In the genomic region with DNA sequence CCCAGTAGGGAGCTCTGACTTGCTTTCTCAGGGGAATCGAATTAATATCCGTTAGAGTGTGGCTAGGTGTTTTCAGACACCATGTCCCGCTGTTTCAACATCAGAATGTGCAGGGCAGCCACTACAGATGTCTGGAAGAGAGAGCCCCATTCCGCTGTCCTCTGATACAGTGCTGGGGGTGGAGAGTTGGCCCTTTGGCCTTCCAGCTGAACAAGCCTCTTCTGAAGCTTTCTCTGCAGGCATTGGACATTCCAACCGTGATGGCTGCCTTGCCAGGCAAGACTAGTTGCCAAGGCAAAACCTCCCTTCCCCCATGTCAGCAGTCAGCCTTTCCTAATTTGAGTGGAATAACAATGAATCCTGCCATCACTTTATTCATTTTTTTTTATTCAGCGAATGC, we compare ENCODE assay signal across 9 cellular contexts. TPM values are rescaled to one million over a fixed set of nuclear protein-coding genes. Genes with fewer than 3 reads are reported as not detected.
DNase-seq lines count a peak whose midpoint lies in the region; ATAC-seq and TF ChIP-seq lines count a peak whose summit lies in the region.
"Had no signal": no experiment of that assay in that cellular context is flagged by ENCODE, and none has a peak within 500 bp of the region (broad histone marks: within the 10 kb centered on the region; RNA-seq: fewer than 3 reads in every experiment).

No MANE protein-coding gene starts in this region.

- intact Hi-C loops in activated CD4-positive, alpha-beta T cell treated with anti-CD3 and anti-CD28 coated beads for 36 hours (cut with DNase I, micrococcal nuclease) = loop anchor here (5.0 to 10.0 kb wide), 6 partner anchors 82 to 1890 kb away; a partner anchor contains a TSS
- intact Hi-C loops in activated B cell treated with CpG ODN at 0.5 μM for 24 hours (cut with micrococcal nuclease) = loop anchor here (5.0 kb wide), 2 partner anchors 137 to 1207 kb away; a partner anchor contains a TSS

- H3K4me3 Mint-ChIP-seq in activated CD4-positive, alpha-beta T cell treated with anti-CD3 and anti-CD28 coated beads for 36 hours = peak overlapping the region; percentile 93
- peak overlapping the region; percentile 11 for H3K4me3 Mint-ChIP-seq in activated B cell treated with CpG ODN at 0.5 μM for 24 hours

- no peaks in the 10 kb centered on the region for H4K20me1 ChIP-seq in smooth muscle cell (ENCODE audit: low read depth)

- DNase-seq in activated CD4-positive, alpha-beta T cell treated with anti-CD3 and anti-CD28 coated beads for 36 hours = no peak
- no peak for DNase-seq in activated CD4-positive, alpha-beta T cell treated with anti-CD3 and anti-CD28 coated beads for 1 hour
- no peak for DNase-seq in activated B cell treated with CpG ODN at 0.5 μM for 24 hours
- peak; percentile 5 to 6 for DNase-seq in hippocampal formation (lab: John Stamatoyannopoulos, UW)
- no peak for DNase-seq in smooth muscle cell (lab: John Stamatoyannopoulos, UW; ENCODE audit: unreplicated experiment)
- DNase-seq: stimulated activated CD4-positive, alpha-beta T cell treated with anti-CD3 and anti-CD28 coated beads, Interleukin-2, amount 100 ng/mL, for 48 hours had no signal

- no peaks in the 10 kb centered on the region for H3K27me3 Mint-ChIP-seq in activated CD4-positive, alpha-beta T cell treated with anti-CD3 and anti-CD28 coated beads for 36 hours
- H3K27me3 Mint-ChIP-seq in activated B cell treated with CpG ODN at 0.5 μM for 24 hours = no peaks in the 10 kb centered on the region

- WGBS in smooth muscle cell (ENCODE audit: low lambda C conversion rate) = 91% methylated on average over 6 of the region's 6 CpGs

- H3F3A ChIP-seq in smooth muscle cell (ENCODE audit: low read depth) = peaks cover 13% of the 10 kb centered on the region

- no peak overlapping the region for H3K4me3 ChIP-seq in smooth muscle cell

- no peak for TF ChIP-seq CTCF in activated B cell treated with CpG ODN at 0.5 μM for 24 hours (IDR thresholded peaks at IDR 0.05)
- TF ChIP-seq CTCF in smooth muscle cell (IDR thresholded peaks at IDR 0.05; ENCODE audit: borderline replicate concordance, insufficient read depth, poor library complexity, severe bottlenecking) = no peak

- H3K27ac ChIP-seq in smooth muscle cell (ENCODE audit: low read depth) = peak overlapping the region; percentile 69

- H2AFZ ChIP-seq in smooth muscle cell (ENCODE audit: low read depth) = no peak overlapping the region

- peak overlapping the region; percentile 86 for H3K4me2 ChIP-seq in smooth muscle cell

- H3K27me3 ChIP-seq in smooth muscle cell (ENCODE audit: low read depth) = no peaks in the 10 kb centered on the region

- H3K79me2 ChIP-seq in smooth muscle cell (ENCODE audit: low read depth) = no peaks in the 10 kb centered on the region

- no peak overlapping the region for H3K27ac Mint-ChIP-seq in activated CD4-positive, alpha-beta T cell treated with anti-CD3 and anti-CD28 coated beads for 36 hours
- no peak overlapping the region for H3K27ac Mint-ChIP-seq in activated B cell treated with CpG ODN at 0.5 μM for 24 hours

- H3K9ac ChIP-seq in smooth muscle cell (ENCODE audit: low read depth) = no peak overlapping the region

- CTCF ChIA-PET in activated CD4-positive, alpha-beta T cell treated with anti-CD3 and anti-CD28 coated beads for 36 hours (lab: Charles Lee) = interaction anchor here (0.6 to 1.0 kb wide), 2 partner anchors 81 to 800 kb away, joined by 3 read pairs; no protein-coding TSS in a partner anchor
- CTCF ChIA-PET in activated B cell treated with CpG ODN at 0.5 μM for 24 hours (lab: Charles Lee) = no interaction called here

- POLR2A ChIA-PET in activated CD4-positive, alpha-beta T cell treated with anti-CD3 and anti-CD28 coated beads for 36 hours (lab: Charles Lee) = no interaction called here
- POLR2A ChIA-PET in activated B cell treated with CpG ODN at 0.5 μM for 24 hours (lab: Charles Lee) = no interaction called here

- peaks cover 10% of the 10 kb centered on the region for H3K36me3 Mint-ChIP-seq in activated CD4-positive, alpha-beta T cell treated with anti-CD3 and anti-CD28 coated beads for 36 hours (ENCODE audit: low read depth)
- peaks cover 2% of the 10 kb centered on the region for H3K36me3 Mint-ChIP-seq in activated B cell treated with CpG ODN at 0.5 μM for 24 hours (ENCODE audit: low read depth)

- peaks cover 15% of the 10 kb centered on the region for H3K4me1 ChIP-seq in smooth muscle cell (ENCODE audit: low read depth)

- no peaks in the 10 kb centered on the region for H3K9me3 ChIP-seq in smooth muscle cell (replicated peaks; ENCODE audit: low read depth)

- H3K36me3 ChIP-seq in smooth muscle cell (ENCODE audit: low read depth) = no peaks in the 10 kb centered on the region

- no peaks in the 10 kb centered on the region for H3K9me3 Mint-ChIP-seq in activated CD4-positive, alpha-beta T cell treated with anti-CD3 and anti-CD28 coated beads for 36 hours (ENCODE audit: low read depth)
- H3K9me3 Mint-ChIP-seq in activated B cell treated with CpG ODN at 0.5 μM for 24 hours = no peaks in the 10 kb centered on the region

- ATAC-seq in activated CD4-positive, alpha-beta T cell treated with anti-CD3 and anti-CD28 coated beads for 36 hours = no peak
- ATAC-seq in activated B cell treated with CpG ODN at 0.5 μM for 24 hours (ENCODE audit: low read depth) (no peak), HG03025 (IDR thresholded peaks at IDR 0.05; ENCODE audit: low FRiP score, unreplicated experiment) (no peak), HG03196 (IDR thresholded peaks at IDR 0.05; ENCODE audit: unreplicated experiment) (no peak), GM18907 (IDR thresholded peaks at IDR 0.05; ENCODE audit: unreplicated experiment) (no peak)

- H3K4me1 Mint-ChIP-seq in activated CD4-positive, alpha-beta T cell treated with anti-CD3 and anti-CD28 coated beads for 36 hours = peaks cover 28% of the 10 kb centered on the region
- H3K4me1 Mint-ChIP-seq in activated B cell treated with CpG ODN at 0.5 μM for 24 hours = peaks cover 21% of the 10 kb centered on the region

RNA-seq across cellular contexts. Expression of a gene that starts 1.5 kb away (rescaled TPM):
- 10 to 100 TPM; 41.1 to 44.3 TPM for total RNA-seq in activated CD4-positive, alpha-beta T cell treated with anti-CD3 and anti-CD28 coated beads for 36 hours
- 7.5 and 8.6 TPM in 2 replicates for total RNA-seq in activated B cell treated with CpG ODN at 0.5 μM for 24 hours
- 18.3 and 26.8 TPM in 2 replicates for total RNA-seq in smooth muscle cell
- polyA plus RNA-seq in smooth muscle cell = 36.7 and 43.5 TPM in 2 replicates

Comparison
In these comparisons a context has a peak if more than half of its experiments do, and no peak if none do; other contexts are left out.
1. DNase-seq: peak in hippocampal formation (2 of 2); none in activated CD4-positive, alpha-beta T cell treated with anti-CD3 and anti-CD28 coated beads for 36 hours (single experiment), activated CD4-positive, alpha-beta T cell treated with anti-CD3 and anti-CD28 coated beads for 1 hour (single experiment), activated B cell treated with CpG ODN at 0.5 μM for 24 hours (single experiment) and smooth muscle cell (single experiment).